ENCODE assay signal across 1 cellular context in the genomic region with DNA sequence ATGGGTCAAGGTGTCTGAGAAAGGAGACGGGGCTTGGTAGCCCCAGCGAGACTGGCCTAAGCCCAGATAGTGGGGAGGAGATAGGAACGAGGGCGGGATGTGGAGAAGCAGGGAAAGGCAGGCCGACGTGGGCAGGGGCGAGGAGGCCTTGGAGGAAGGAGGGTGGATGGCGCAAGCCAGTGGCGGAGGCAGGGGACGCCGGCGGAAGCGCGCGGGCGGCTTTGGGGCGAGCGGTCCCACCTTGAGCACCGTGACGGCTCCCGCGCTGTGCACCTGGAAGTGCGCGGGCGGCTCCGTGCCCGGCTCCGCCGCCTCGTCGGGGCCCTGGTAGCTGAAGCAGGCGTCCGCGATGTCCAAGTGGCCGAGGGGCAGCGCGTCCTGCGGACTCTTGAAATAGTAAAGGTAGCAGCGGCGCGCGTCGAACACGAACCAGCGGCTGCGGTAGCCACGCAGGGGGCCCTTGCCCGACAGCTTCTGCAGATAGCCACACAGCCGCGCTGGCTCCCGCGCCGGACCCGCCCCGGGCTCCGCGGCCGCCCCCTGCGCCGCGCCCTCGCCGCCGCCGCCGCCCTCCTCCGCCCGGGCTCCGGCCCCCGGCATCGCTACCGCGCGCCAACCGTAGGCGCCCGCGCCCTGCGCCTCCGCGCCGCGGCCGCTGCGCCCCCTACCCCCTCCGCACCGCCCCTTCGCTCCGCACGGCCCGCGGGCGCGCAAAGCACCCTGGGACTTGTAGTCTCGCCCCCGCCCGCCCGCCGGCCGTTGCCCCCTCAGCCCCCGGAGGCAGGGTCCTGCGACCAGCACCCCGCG.
TF ChIP-seq lines count a peak whose summit lies in the region.

Gene TBC1D2B (minus strand): TSS at position 659 of the 807 bp plus-strand sequence. CDS start 59 bp downstream, at position 600.

TF ChIP-seq in HepG2, 621 proteins besides CTCF, POLR2A, EP300 and RAD21 (continued from another document and continues in another):
- TF ChIP-seq, protein P1, sequence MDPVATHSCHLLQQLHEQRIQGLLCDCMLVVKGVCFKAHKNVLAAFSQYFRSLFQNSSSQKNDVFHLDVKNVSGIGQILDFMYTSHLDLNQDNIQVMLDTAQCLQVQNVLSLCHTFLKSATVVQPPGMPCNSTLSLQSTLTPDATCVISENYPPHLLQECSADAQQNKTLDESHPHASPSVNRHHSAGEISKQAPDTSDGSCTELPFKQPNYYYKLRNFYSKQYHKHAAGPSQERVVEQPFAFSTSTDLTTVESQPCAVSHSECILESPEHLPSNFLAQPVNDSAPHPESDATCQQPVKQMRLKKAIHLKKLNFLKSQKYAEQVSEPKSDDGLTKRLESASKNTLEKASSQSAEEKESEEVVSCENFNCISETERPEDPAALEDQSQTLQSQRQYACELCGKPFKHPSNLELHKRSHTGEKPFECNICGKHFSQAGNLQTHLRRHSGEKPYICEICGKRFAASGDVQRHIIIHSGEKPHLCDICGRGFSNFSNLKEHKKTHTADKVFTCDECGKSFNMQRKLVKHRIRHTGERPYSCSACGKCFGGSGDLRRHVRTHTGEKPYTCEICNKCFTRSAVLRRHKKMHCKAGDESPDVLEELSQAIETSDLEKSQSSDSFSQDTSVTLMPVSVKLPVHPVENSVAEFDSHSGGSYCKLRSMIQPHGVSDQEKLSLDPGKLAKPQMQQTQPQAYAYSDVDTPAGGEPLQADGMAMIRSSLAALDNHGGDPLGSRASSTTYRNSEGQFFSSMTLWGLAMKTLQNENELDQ (CRISPR knock-in tag; IDR thresholded peaks at IDR 0.05; ENCODE audit: borderline replicate concordance), result no peak
- TF ChIP-seq TARDBP (CRISPR knock-in tag; IDR thresholded peaks at IDR 0.05) (no peak), ZBTB44 (CRISPR knock-in tag; IDR thresholded peaks at IDR 0.05) (no peak), ZSCAN25 (CRISPR knock-in tag; IDR thresholded peaks at IDR 0.05) (0 out of 2 replicates have a peak, but pooled peaks have one; percentile 19), RBFOX2 (IDR thresholded peaks at IDR 0.05; ENCODE audit: low read depth, low read length) (0 out of 2 replicates have a peak, but pooled peaks have one; percentile 52), ZNF430 (CRISPR knock-in tag; IDR thresholded peaks at IDR 0.05) (no peak), HMGA1 (CRISPR knock-in tag; conservative IDR thresholded peaks at IDR 0.05) (no peak), PHF20 (CRISPR knock-in tag; IDR thresholded peaks at IDR 0.05) (no peak), ZBTB10 (CRISPR knock-in tag; IDR thresholded peaks at IDR 0.05; ENCODE audit: borderline replicate concordance) (no peak), ZC3H4 (CRISPR knock-in tag; IDR thresholded peaks at IDR 0.05; ENCODE audit: borderline replicate concordance) (no peak), ISL2 (CRISPR knock-in tag; IDR thresholded peaks at IDR 0.05) (no peak), PLRG1 (conservative IDR thresholded peaks at IDR 0.05) (no peak), RORA (CRISPR knock-in tag; IDR thresholded peaks at IDR 0.05) (no peak), ZNF782 (CRISPR knock-in tag; IDR thresholded peaks at IDR 0.05; ENCODE audit: borderline replicate concordance) (peak; percentile 47; the same call in 1 of the 2 replicates), ATF5 (CRISPR knock-in tag; IDR thresholded peaks at IDR 0.05; ENCODE audit: low read depth) (no peak), ZNF235 (CRISPR knock-in tag; IDR thresholded peaks at IDR 0.05; ENCODE audit: borderline replicate concordance) (no peak), NR3C1 (CRISPR knock-in tag; IDR thresholded peaks at IDR 0.05) (no peak), DR1 (CRISPR knock-in tag; IDR thresholded peaks at IDR 0.05) (no peak), ZMYM3 (CRISPR knock-in tag; IDR thresholded peaks at IDR 0.05) (peak; percentile 11; the same call in 1 of the 2 replicates), ZNF687 (CRISPR knock-in tag; IDR thresholded peaks at IDR 0.05) (peak; percentile 80), NR2F2 (IDR thresholded peaks at IDR 0.05; ENCODE audit: borderline replicate concordance, low read depth) (no peak), SP1 (IDR thresholded peaks at IDR 0.05) (no peak), SP1 (CRISPR knock-in tag; IDR thresholded peaks at IDR 0.05) (0 out of 2 replicates have a peak, but pooled peaks have one; percentile 40), ZNF138 (CRISPR knock-in tag; IDR thresholded peaks at IDR 0.05; ENCODE audit: low read depth) (no peak), ZNF703 (CRISPR knock-in tag; IDR thresholded peaks at IDR 0.05; ENCODE audit: borderline replicate concordance) (no peak), ERF (CRISPR knock-in tag; IDR thresholded peaks at IDR 0.05) (no peak)
- TF ChIP-seq, protein P2, sequence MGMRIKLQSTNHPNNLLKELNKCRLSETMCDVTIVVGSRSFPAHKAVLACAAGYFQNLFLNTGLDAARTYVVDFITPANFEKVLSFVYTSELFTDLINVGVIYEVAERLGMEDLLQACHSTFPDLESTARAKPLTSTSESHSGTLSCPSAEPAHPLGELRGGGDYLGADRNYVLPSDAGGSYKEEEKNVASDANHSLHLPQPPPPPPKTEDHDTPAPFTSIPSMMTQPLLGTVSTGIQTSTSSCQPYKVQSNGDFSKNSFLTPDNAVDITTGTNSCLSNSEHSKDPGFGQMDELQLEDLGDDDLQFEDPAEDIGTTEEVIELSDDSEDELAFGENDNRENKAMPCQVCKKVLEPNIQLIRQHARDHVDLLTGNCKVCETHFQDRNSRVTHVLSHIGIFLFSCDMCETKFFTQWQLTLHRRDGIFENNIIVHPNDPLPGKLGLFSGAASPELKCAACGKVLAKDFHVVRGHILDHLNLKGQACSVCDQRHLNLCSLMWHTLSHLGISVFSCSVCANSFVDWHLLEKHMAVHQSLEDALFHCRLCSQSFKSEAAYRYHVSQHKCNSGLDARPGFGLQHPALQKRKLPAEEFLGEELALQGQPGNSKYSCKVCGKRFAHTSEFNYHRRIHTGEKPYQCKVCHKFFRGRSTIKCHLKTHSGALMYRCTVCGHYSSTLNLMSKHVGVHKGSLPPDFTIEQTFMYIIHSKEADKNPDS (CRISPR knock-in tag; IDR thresholded peaks at IDR 0.05), result no peak
- TF ChIP-seq, protein P3, sequence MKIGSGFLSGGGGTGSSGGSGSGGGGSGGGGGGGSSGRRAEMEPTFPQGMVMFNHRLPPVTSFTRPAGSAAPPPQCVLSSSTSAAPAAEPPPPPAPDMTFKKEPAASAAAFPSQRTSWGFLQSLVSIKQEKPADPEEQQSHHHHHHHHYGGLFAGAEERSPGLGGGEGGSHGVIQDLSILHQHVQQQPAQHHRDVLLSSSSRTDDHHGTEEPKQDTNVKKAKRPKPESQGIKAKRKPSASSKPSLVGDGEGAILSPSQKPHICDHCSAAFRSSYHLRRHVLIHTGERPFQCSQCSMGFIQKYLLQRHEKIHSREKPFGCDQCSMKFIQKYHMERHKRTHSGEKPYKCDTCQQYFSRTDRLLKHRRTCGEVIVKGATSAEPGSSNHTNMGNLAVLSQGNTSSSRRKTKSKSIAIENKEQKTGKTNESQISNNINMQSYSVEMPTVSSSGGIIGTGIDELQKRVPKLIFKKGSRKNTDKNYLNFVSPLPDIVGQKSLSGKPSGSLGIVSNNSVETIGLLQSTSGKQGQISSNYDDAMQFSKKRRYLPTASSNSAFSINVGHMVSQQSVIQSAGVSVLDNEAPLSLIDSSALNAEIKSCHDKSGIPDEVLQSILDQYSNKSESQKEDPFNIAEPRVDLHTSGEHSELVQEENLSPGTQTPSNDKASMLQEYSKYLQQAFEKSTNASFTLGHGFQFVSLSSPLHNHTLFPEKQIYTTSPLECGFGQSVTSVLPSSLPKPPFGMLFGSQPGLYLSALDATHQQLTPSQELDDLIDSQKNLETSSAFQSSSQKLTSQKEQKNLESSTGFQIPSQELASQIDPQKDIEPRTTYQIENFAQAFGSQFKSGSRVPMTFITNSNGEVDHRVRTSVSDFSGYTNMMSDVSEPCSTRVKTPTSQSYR (CRISPR knock-in tag; IDR thresholded peaks at IDR 0.05; ENCODE audit: borderline replicate concordance), result no peak
- TF ChIP-seq, protein P4, sequence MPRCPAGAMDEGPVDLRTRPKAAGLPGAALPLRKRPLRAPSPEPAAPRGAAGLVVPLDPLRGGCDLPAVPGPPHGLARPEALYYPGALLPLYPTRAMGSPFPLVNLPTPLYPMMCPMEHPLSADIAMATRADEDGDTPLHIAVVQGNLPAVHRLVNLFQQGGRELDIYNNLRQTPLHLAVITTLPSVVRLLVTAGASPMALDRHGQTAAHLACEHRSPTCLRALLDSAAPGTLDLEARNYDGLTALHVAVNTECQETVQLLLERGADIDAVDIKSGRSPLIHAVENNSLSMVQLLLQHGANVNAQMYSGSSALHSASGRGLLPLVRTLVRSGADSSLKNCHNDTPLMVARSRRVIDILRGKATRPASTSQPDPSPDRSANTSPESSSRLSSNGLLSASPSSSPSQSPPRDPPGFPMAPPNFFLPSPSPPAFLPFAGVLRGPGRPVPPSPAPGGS (CRISPR knock-in tag; IDR thresholded peaks at IDR 0.05), result peak; percentile 25; the same call in 1 of the 2 replicates
- TF ChIP-seq, protein P5, sequence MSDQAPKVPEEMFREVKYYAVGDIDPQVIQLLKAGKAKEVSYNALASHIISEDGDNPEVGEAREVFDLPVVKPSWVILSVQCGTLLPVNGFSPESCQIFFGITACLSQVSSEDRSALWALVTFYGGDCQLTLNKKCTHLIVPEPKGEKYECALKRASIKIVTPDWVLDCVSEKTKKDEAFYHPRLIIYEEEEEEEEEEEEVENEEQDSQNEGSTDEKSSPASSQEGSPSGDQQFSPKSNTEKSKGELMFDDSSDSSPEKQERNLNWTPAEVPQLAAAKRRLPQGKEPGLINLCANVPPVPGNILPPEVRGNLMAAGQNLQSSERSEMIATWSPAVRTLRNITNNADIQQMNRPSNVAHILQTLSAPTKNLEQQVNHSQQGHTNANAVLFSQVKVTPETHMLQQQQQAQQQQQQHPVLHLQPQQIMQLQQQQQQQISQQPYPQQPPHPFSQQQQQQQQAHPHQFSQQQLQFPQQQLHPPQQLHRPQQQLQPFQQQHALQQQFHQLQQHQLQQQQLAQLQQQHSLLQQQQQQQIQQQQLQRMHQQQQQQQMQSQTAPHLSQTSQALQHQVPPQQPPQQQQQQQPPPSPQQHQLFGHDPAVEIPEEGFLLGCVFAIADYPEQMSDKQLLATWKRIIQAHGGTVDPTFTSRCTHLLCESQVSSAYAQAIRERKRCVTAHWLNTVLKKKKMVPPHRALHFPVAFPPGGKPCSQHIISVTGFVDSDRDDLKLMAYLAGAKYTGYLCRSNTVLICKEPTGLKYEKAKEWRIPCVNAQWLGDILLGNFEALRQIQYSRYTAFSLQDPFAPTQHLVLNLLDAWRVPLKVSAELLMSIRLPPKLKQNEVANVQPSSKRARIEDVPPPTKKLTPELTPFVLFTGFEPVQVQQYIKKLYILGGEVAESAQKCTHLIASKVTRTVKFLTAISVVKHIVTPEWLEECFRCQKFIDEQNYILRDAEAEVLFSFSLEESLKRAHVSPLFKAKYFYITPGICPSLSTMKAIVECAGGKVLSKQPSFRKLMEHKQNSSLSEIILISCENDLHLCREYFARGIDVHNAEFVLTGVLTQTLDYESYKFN (CRISPR knock-in tag; conservative IDR thresholded peaks at IDR 0.05), result no peak
